In genomic region chr7:37408885-37409248, GRCh38 we compare ENCODE assay signal across 11 cellular contexts. TPM values are rescaled to one million over a fixed set of nuclear protein-coding genes. Genes with fewer than 3 reads are reported as not detected.
A peak's percentile ranks its signal among the peaks of the same experiment; 100 is the strongest.
DNase-seq lines count a peak whose midpoint lies in the region; ATAC-seq and TF ChIP-seq lines count a peak whose summit lies in the region.
"Had no signal": no experiment of that assay in that cellular context is flagged by ENCODE, and none has a peak within 500 bp of the region (broad histone marks: within the 10 kb centered on the region; RNA-seq: fewer than 3 reads in every experiment).

No MANE protein-coding gene starts in this region.

- H3K9me3 Mint-ChIP-seq in stimulated activated naive CD8-positive, alpha-beta T cell treated with anti-CD3 and anti-CD28 coated beads, Interleukin-15, Interleukin-2, amounts not matched to agents 100 ng/mL and 50 ng/mL, for 24 hours: peaks cover 4% of the 10 kb centered on the region

- H3K4me1 Mint-ChIP-seq in stimulated activated naive CD8-positive, alpha-beta T cell treated with anti-CD3 and anti-CD28 coated beads, Interleukin-15, Interleukin-2, amounts not matched to agents 100 ng/mL and 50 ng/mL, for 24 hours (ENCODE audit: low read depth): peaks cover 85% of the 10 kb centered on the region

- H3K27me3 ChIP-seq in HL-60 (ENCODE audit: insufficient read depth, poor library complexity, severe bottlenecking): no peaks in the 10 kb centered on the region
- H3K27me3 ChIP-seq: tibial artery had no signal

- no peak for ATAC-seq in stimulated activated naive CD8-positive, alpha-beta T cell treated with anti-CD3 and anti-CD28 coated beads, Interleukin-15, Interleukin-2, amounts not matched to agents 100 U/mL and 50 U/mL, for 24 hours
- ATAC-seq in HG03039 (IDR thresholded peaks at IDR 0.05; ENCODE audit: unreplicated experiment): no peak
- no peak for ATAC-seq in GM18511 (IDR thresholded peaks at IDR 0.05; ENCODE audit: unreplicated experiment)

- no peak overlapping the region for H3K4me3 ChIP-seq in HL-60 (replicated peaks; ENCODE audit: insufficient read depth, low read length)
- H3K4me3 ChIP-seq: tibial artery had no signal

- peak overlapping the region; percentile 90 for H3K27ac Mint-ChIP-seq in stimulated activated naive CD8-positive, alpha-beta T cell treated with anti-CD3 and anti-CD28 coated beads, Interleukin-15, Interleukin-2, amounts not matched to agents 100 ng/mL and 50 ng/mL, for 24 hours

- no peak for DNase-seq in stimulated activated naive CD8-positive, alpha-beta T cell treated with anti-CD3 and anti-CD28 coated beads, Interleukin-15, Interleukin-2, amounts not matched to agents 100 U/mL and 50 U/mL, for 24 hours
- DNase-seq in HL-60 (ENCODE audit: low read depth in 1 of 2, low spot score in 1 of 2): no peak
- DNase-seq in dermis blood vessel endothelial cell: peak; percentile 45
- no peak for DNase-seq in posterior vena cava (ENCODE audit: low spot score)
- DNase-seq in D341Med (ENCODE audit: low spot score): no peak
- DNase-seq: foreskin melanocyte, tibial artery had no signal

- H3K27ac ChIP-seq in HL-60 (replicated peaks): peak overlapping the region; percentile 78
- H3K27ac ChIP-seq: tibial artery, VCaP had no signal

- intact Hi-C loops in posterior vena cava (cut with DNase I): no loop called here

- H3K4me3 Mint-ChIP-seq in stimulated activated naive CD8-positive, alpha-beta T cell treated with anti-CD3 and anti-CD28 coated beads, Interleukin-15, Interleukin-2, amounts not matched to agents 100 ng/mL and 50 ng/mL, for 24 hours: peak overlapping the region; percentile 83

- H3K36me3 Mint-ChIP-seq in stimulated activated naive CD8-positive, alpha-beta T cell treated with anti-CD3 and anti-CD28 coated beads, Interleukin-15, Interleukin-2, amounts not matched to agents 100 ng/mL and 50 ng/mL, for 24 hours (ENCODE audit: low read depth): peaks cover 9% of the 10 kb centered on the region

- no peak for TF ChIP-seq CTCF in HL-60 (IDR thresholded peaks at IDR 0.05; ENCODE audit: insufficient read depth, low read length)

- H3K27me3 Mint-ChIP-seq in stimulated activated naive CD8-positive, alpha-beta T cell treated with anti-CD3 and anti-CD28 coated beads, Interleukin-15, Interleukin-2, amounts not matched to agents 100 ng/mL and 50 ng/mL, for 24 hours: no peaks in the 10 kb centered on the region

RNA-seq across cellular contexts. Expression of gene ELMO1, which starts 39.8 kb away (rescaled TPM):
- total RNA-seq in dermis blood vessel endothelial cell: 68.5 and 109 TPM in 2 replicates
- 10 to 100 TPM; 32.2 to 46.7 TPM for total RNA-seq in posterior vena cava
